ENCODE assay signal across 18 cellular contexts in genomic region chr5:176889321-176890280, GRCh38. TPM values are rescaled to one million over a fixed set of nuclear protein-coding genes. Genes with fewer than 3 reads are reported as not detected.
"Had no signal": no experiment of that assay in that cellular context is flagged by ENCODE, and none has a peak within 500 bp of the region (broad histone marks: within the 10 kb centered on the region; RNA-seq: fewer than 3 reads in every experiment).

No MANE protein-coding gene starts in this region.

- H3K9me3 ChIP-seq: gastrocnemius medialis, heart right ventricle, psoas muscle, right lobe of liver, spleen, suprapubic skin had no signal

- H3K27me3 ChIP-seq: gastrocnemius medialis, right lobe of liver, suprapubic skin had no signal

- ATAC-seq: gastrocnemius medialis, heart right ventricle, left ventricle myocardium superior, psoas muscle, right lobe of liver had no signal

- H3K36me3 ChIP-seq: gastrocnemius medialis, right lobe of liver, suprapubic skin had no signal

- H3K4me1 Mint-ChIP-seq: activated B cell treated with CpG ODN at 0.5 μM for 24 hours had no signal

- H3K9me3 Mint-ChIP-seq: activated B cell treated with CpG ODN at 0.5 μM for 24 hours; activated naive CD4-positive, alpha-beta T cell treated with anti-CD3 and anti-CD28 coated beads, Interleukin-2, amount 50 U/mL, for 24 hours; central memory CD8-positive, alpha-beta T cell; T-helper 1 cell treated with Interleukin-12 subunit alpha and Interleukin-12 subunit beta and Interleukin-4 antibody, amounts not matched to agents 30 μg/mL and 1 μg/mL, for 36 hours had no signal

- H3K4me3 ChIP-seq: gastrocnemius medialis, heart right ventricle, psoas muscle, right lobe of liver, SK-N-MC, spleen, suprapubic skin had no signal

- H3K4me1 ChIP-seq: gastrocnemius medialis, psoas muscle, right lobe of liver, suprapubic skin had no signal

- H3K36me3 Mint-ChIP-seq: activated naive CD4-positive, alpha-beta T cell treated with anti-CD3 and anti-CD28 coated beads, Interleukin-2, amount 50 U/mL, for 24 hours had no signal

- H3K27ac Mint-ChIP-seq: activated B cell treated with CpG ODN at 0.5 μM for 24 hours; activated naive CD4-positive, alpha-beta T cell treated with anti-CD3 and anti-CD28 coated beads, Interleukin-2, amount 50 U/mL, for 24 hours; T-helper 1 cell treated with Interleukin-12 subunit alpha and Interleukin-12 subunit beta and Interleukin-4 antibody, amounts not matched to agents 30 μg/mL and 1 μg/mL, for 36 hours had no signal

- DNase-seq: activated B cell treated with CpG ODN at 0.5 μM for 24 hours; activated CD4-positive, alpha-beta T cell treated with anti-CD3 and anti-CD28 coated beads, Interleukin-2, amount 50 U/mL, for 1 hour; effector memory CD4-positive, alpha-beta T cell; gastrocnemius medialis; heart right ventricle; left ventricle myocardium superior; psoas muscle; stimulated activated CD4-positive, alpha-beta T cell treated with anti-CD3 and anti-CD28 coated beads, Interleukin-2, amount 100 ng/mL, for 24 hours; stimulated activated naive CD4-positive, alpha-beta T cell had no signal

- FAIRE-seq: keratinocyte had no signal

- H3K27ac ChIP-seq: epithelial cell of prostate, gastrocnemius medialis, heart right ventricle, psoas muscle, right lobe of liver, SK-N-MC, spleen, suprapubic skin had no signal

- H3K4me3 Mint-ChIP-seq: activated B cell treated with CpG ODN at 0.5 μM for 24 hours; activated naive CD4-positive, alpha-beta T cell treated with anti-CD3 and anti-CD28 coated beads, Interleukin-2, amount 50 U/mL, for 24 hours; central memory CD8-positive, alpha-beta T cell; T-helper 1 cell treated with Interleukin-12 subunit alpha and Interleukin-12 subunit beta and Interleukin-4 antibody, amounts not matched to agents 30 μg/mL and 1 μg/mL, for 36 hours had no signal

RNA-seq across cellular contexts. Expression of gene HK3, which starts 9.5 kb away (rescaled TPM):
- polyA plus RNA-seq: keratinocyte had no signal
